ENCODE assay signal across 15 cellular contexts in the genomic region with DNA sequence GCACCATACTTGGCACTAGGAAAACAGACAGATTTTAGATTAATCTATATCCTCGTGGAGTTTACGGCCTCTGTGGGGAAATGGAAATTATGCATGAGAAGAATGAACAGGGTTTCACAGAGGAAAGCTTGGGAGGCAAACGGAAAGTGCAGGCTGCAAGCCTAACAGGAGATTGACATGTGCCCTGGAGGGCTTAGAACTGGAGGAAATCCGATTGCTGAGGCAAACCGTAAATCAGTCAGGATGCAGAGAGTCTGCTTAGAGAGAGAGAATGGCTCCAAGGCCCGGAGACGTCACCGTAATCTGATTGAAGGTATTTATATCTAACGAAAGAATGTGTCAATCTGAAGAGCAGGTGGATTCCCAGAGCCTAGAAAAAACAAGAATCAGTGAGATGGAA.
DNase-seq lines count a peak whose midpoint lies in the region; ATAC-seq, FAIRE-seq and TF ChIP-seq lines count a peak whose summit lies in the region.
"Had no signal": no experiment of that assay in that cellular context is flagged by ENCODE, and none has a peak within 500 bp of the region (broad histone marks: within the 10 kb centered on the region; RNA-seq: fewer than 3 reads in every experiment).

No MANE protein-coding gene starts in this region.

- peak overlapping the region; percentile 17; the same call in 1 of the 2 replicates for H2AFZ ChIP-seq in GM12878 (ENCODE audit: control insufficient read depth, low read depth, low read length)

- TF ChIP-seq CTCF in GM12878 (IDR thresholded peaks at IDR 0.05 in 2 of 3, conservative IDR thresholded peaks at IDR 0.05 in 1 of 3; ENCODE audit: control insufficient read depth in 2 of 3, extremely low read depth in 1 of 3, insufficient read depth in 1 of 3, low read depth in 3 of 3, low read length in 3 of 3) (no peak), colonic mucosa (IDR thresholded peaks at IDR 0.05) (no peak)

- no peaks in the 10 kb centered on the region for H3K79me2 ChIP-seq in GM12878 (ENCODE audit: control insufficient read depth, insufficient read depth, low read length)

- no peak overlapping the region for H3K4me3 ChIP-seq in GM12878
- no peak overlapping the region for H3K4me3 ChIP-seq in colonic mucosa

- RAD21 ChIA-PET in GM12878 (lab: Charles Lee; ENCODE audit: unreplicated experiment), result interaction anchor here (1.0 kb wide), 1 partner anchor 31 kb away, joined by 3 read pairs; no protein-coding TSS in a partner anchor

- H3K27ac ChIP-seq in GM12878 (ENCODE audit: control insufficient read depth, insufficient read depth) (no peak overlapping the region), colonic mucosa (no peak overlapping the region)

- H3K4me1 ChIP-seq in GM12878 (ENCODE audit: control insufficient read depth, insufficient read depth, low read length), result peaks cover 7% of the 10 kb centered on the region
- H3K4me1 ChIP-seq in colonic mucosa, result no peaks in the 10 kb centered on the region

- TF ChIP-seq EP300 in GM12878 (IDR thresholded peaks at IDR 0.05; ENCODE audit: borderline replicate concordance in 1 of 2, control insufficient read depth in 1 of 2, low read depth in 2 of 2, low read length in 2 of 2), result no peak

- no peaks in the 10 kb centered on the region for H4K20me1 ChIP-seq in GM12878 (ENCODE audit: control insufficient read depth, insufficient read depth)

- peak; percentile 49 for DNase-seq in ELF-1 (ENCODE audit: low read depth, low spot score)
- no peak for DNase-seq in GM12878 (ENCODE audit: low read depth, low spot score)
- peak; percentile 57 to 71 for DNase-seq in lung microvascular endothelial cell (ENCODE audit: low read depth in 2 of 2)
- DNase-seq in NK-92 treated with Interleukin-12 subunit alpha and Interleukin-12 subunit beta, amount 100 ng/mL, for 24 hours (lab: John Stamatoyannopoulos, UW), result no peak
- no peak for DNase-seq in NK-92 (lab: John Stamatoyannopoulos, UW; ENCODE audit: unreplicated experiment)
- no peak for DNase-seq in colonic mucosa
- DNase-seq: CD4-positive, CD25-positive, alpha-beta regulatory T cell; DMS79; HCEC 1CT had no signal

- H3K4me2 ChIP-seq in GM12878 (ENCODE audit: control insufficient read depth, insufficient read depth), result no peak overlapping the region

- no peak for TF ChIP-seq POLR2A in GM12878 (IDR thresholded peaks at IDR 0.05; ENCODE audit: low read depth, low read length)

- H3K27me3 ChIP-seq in GM12878 (replicated peaks in 1 of 2; ENCODE audit: control insufficient read depth in 2 of 2, insufficient read depth in 2 of 2, low read length in 1 of 2) (no peaks in the 10 kb centered on the region), colonic mucosa (no peaks in the 10 kb centered on the region)

- H3K36me3 ChIP-seq in GM12878 (ENCODE audit: control insufficient read depth in 2 of 2, insufficient read depth in 2 of 2, low read length in 1 of 2) (no peaks in the 10 kb centered on the region), colonic mucosa (no peaks in the 10 kb centered on the region)

- in situ Hi-C loops in GM12878 (cut with MboI), result no loop called here

- POLR2A ChIA-PET in GM12878 (lab: Charles Lee), result no interaction called here

- WGBS in GM12878 (ENCODE audit: insufficient coverage, insufficient replicate concordance, low lambda C conversion rate, missing lambda C conversion rate), result 67% methylated on average over 9 of the region's 9 CpGs

- H3K9ac ChIP-seq in GM12878 (ENCODE audit: control insufficient read depth, insufficient read depth, low read length) (no peak overlapping the region), colonic mucosa (ENCODE audit: low read depth in 2 of 2, low read length in 2 of 2) (no peak overlapping the region)

- BruUV-seq in GM12878 (replicated peaks; lab: Mats Ljungman, UMichigan), result no TSS peak

- no peak for FAIRE-seq in GM12878 (lab: Jason Lieb, UNC)
- FAIRE-seq: A204.1, G401.6, GM12892, HepG2, HTR-8/SVneo had no signal

- TF ChIP-seq RAD21 in GM12878 (IDR thresholded peaks at IDR 0.05; ENCODE audit: insufficient read depth, low read depth, low read length), result no peak

- intact Hi-C loops in GM12878 (cut with micrococcal nuclease; ENCODE audit: unreplicated experiment), result no loop called here
- intact Hi-C loops in colonic mucosa (cut with DNase I), result no loop called here

- ATAC-seq in GM12878, result no peak
- no peak for ATAC-seq in GM19351 (IDR thresholded peaks at IDR 0.05; ENCODE audit: unreplicated experiment)
- ATAC-seq: HepG2 had no signal

- H3K9me3 ChIP-seq in GM12878 (replicated peaks; ENCODE audit: control insufficient read depth, insufficient read depth, low read length), result no peaks in the 10 kb centered on the region
- H3K9me3 ChIP-seq in colonic mucosa, result no peaks in the 10 kb centered on the region

- SMC1A ChIA-PET in GM12878 (lab: Charles Lee; ENCODE audit: uncharacterized antibody, unreplicated experiment), result interaction anchor here (3.8 kb wide), 1 partner anchor 32 kb away, joined by 17 read pairs; no protein-coding TSS in a partner anchor

- CTCF ChIA-PET in GM12878 (lab: Yijun Ruan, JAX), result interaction anchor here (1.3 to 2.4 kb wide), 2 partner anchors 32 kb away, joined by 5 to 7 read pairs; no protein-coding TSS in a partner anchor

TF ChIP-seq in GM12878, 131 proteins besides CTCF, POLR2A, EP300 and RAD21:
- TF ChIP-seq BCL11A (IDR thresholded peaks at IDR 0.05; ENCODE audit: low read depth, low read length) (no peak), JUND (IDR thresholded peaks at IDR 0.05; ENCODE audit: low read depth, low read length) (no peak), BMI1 (IDR thresholded peaks at IDR 0.05; ENCODE audit: borderline replicate concordance) (no peak), MEF2B (IDR thresholded peaks at IDR 0.05; ENCODE audit: partially characterized antibody, poor library complexity, severe bottlenecking) (no peak), ZNF207 (IDR thresholded peaks at IDR 0.05; ENCODE audit: borderline replicate concordance) (no peak), RB1 (IDR thresholded peaks at IDR 0.05; ENCODE audit: borderline replicate concordance) (no peak)
- TF ChIP-seq, protein P1, sequence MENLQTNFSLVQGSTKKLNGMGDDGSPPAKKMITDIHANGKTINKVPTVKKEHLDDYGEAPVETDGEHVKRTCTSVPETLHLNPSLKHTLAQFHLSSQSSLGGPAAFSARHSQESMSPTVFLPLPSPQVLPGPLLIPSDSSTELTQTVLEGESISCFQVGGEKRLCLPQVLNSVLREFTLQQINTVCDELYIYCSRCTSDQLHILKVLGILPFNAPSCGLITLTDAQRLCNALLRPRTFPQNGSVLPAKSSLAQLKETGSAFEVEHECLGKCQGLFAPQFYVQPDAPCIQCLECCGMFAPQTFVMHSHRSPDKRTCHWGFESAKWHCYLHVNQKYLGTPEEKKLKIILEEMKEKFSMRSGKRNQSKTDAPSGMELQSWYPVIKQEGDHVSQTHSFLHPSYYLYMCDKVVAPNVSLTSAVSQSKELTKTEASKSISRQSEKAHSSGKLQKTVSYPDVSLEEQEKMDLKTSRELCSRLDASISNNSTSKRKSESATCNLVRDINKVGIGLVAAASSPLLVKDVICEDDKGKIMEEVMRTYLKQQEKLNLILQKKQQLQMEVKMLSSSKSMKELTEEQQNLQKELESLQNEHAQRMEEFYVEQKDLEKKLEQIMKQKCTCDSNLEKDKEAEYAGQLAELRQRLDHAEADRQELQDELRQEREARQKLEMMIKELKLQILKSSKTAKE (IDR thresholded peaks at IDR 0.05; ENCODE audit: low read depth, poor library complexity, severe bottlenecking), result no peak
- TF ChIP-seq, protein P2, sequence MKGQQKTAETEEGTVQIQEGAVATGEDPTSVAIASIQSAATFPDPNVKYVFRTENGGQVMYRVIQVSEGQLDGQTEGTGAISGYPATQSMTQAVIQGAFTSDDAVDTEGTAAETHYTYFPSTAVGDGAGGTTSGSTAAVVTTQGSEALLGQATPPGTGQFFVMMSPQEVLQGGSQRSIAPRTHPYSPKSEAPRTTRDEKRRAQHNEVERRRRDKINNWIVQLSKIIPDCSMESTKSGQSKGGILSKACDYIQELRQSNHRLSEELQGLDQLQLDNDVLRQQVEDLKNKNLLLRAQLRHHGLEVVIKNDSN (IDR thresholded peaks at IDR 0.05; ENCODE audit: borderline replicate concordance, extremely low read length, insufficient read depth, low read depth, low read length), result no peak

Comparison
In these comparisons a context has a peak if more than half of its experiments do, and no peak if none do; other contexts are left out.
1. DNase-seq: peak in ELF-1 (single experiment) and lung microvascular endothelial cell (2 of 2); none in GM12878 (single experiment), NK-92 treated with Interleukin-12 subunit alpha and Interleukin-12 subunit beta, amount 100 ng/mL, for 24 hours (single experiment), NK-92 (single experiment) and colonic mucosa (single experiment).